11 cellular contexts compared by ENCODE assay signal in the genomic region with DNA sequence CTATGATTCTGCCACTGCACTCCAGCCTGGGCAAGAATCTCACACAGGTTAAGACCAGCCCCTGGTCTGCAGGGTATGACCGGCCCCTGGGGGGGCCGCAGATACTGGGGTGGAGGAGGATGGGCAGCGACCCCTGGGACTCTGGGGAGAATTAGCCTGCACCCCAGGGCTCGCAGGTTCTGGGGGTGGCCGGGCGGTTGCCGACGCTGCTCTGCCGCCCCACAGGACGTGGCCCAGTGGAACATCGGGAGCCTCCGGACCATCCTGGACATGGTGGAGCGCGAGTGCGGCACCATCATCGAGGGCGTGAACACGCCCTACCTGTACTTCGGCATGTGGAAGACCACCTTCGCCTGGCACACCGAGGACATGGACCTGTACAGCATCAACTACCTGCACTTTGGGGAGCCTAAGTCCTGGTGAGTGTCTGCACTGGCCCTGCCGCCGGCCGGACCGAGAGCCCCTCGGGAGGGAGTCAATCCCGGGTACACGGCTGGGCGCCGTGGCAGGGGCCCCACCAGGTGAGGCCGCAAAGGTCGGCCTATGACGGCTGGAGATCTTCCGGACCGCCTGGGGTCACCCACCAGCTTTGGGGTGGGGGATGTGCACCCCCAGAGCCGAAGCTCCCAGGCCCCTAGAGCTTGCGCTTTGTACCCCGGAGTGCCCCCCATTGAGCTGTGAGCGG.
A peak's percentile ranks its signal among the peaks of the same experiment; 100 is the strongest.
DNase-seq lines count a peak whose midpoint lies in the region; ATAC-seq, FAIRE-seq and TF ChIP-seq lines count a peak whose summit lies in the region.
"Had no signal": no experiment of that assay in that cellular context is flagged by ENCODE, and none has a peak within 500 bp of the region (broad histone marks: within the 10 kb centered on the region; RNA-seq: fewer than 3 reads in every experiment).

No MANE protein-coding gene starts in this region.

- POLR2A ChIA-PET in PC-3 (lab: Charles Lee; ENCODE audit: unreplicated experiment), result no interaction called here
- POLR2A ChIA-PET in H1 (lab: Charles Lee; ENCODE audit: partially characterized antibody), result interaction anchor here (1.3 kb wide), 1 partner anchor 91 kb away, joined by 6 read pairs; no protein-coding TSS in a partner anchor

- no peak overlapping the region for H2BK20ac ChIP-seq in H1 (ENCODE audit: low read length)

- H3K27me3 ChIP-seq in PC-3 (ENCODE audit: low read length), result no peaks in the 10 kb centered on the region
- no peaks in the 10 kb centered on the region for H3K27me3 ChIP-seq in H1 (replicated peaks in 1 of 4; ENCODE audit: control insufficient read depth in 3 of 4, extremely low read depth in 1 of 4, insufficient read depth in 3 of 4, low read length in 3 of 4)
- H3K27me3 ChIP-seq in psoas muscle (ENCODE audit: insufficient read depth in 3 of 3, low read length in 2 of 3), result no peaks in the 10 kb centered on the region

- H3K4ac ChIP-seq in H1 (replicated peaks; ENCODE audit: insufficient read length, low read depth, low read length), result no peak overlapping the region

- BruUV-seq in PC-3 (replicated peaks; lab: Mats Ljungman, UMichigan), result no TSS peak

- H3K27ac ChIP-seq in 22Rv1, result peak overlapping the region; percentile 93
- peak overlapping the region; percentile 87 for H3K27ac ChIP-seq in PC-3 (ENCODE audit: low read length)
- no peak overlapping the region for H3K27ac ChIP-seq in H1 (ENCODE audit: low read depth, low read length)
- peak overlapping the region; percentile 66 for H3K27ac ChIP-seq in psoas muscle
- H3K27ac ChIP-seq: WERI-Rb-1 had no signal

- H2BK15ac ChIP-seq in H1 (ENCODE audit: low read length), result no peak overlapping the region

- H3K79me2 ChIP-seq in PC-3 (ENCODE audit: low read length), result peaks cover 11% of the 10 kb centered on the region
- peaks cover 0 to 6% of the 10 kb centered on the region in 2 experiments; a peak in 1 of 4 replicates for H3K79me2 ChIP-seq in H1 (ENCODE audit: control insufficient read depth in 1 of 2, insufficient read depth in 2 of 2, low read length in 2 of 2)

- no peak overlapping the region for H3K14ac ChIP-seq in H1 (ENCODE audit: insufficient read length)

- H3K9ac ChIP-seq in PC-3 (ENCODE audit: low read length) (peak overlapping the region; percentile 34), H1 (replicated peaks in 1 of 4; ENCODE audit: extremely low read depth in 1 of 4, low read depth in 3 of 4, low read length in 3 of 4) (no peak overlapping the region)

- TF ChIP-seq POLR2A in H1 (IDR thresholded peaks at IDR 0.05; ENCODE audit: control extremely low read depth in 1 of 2, low read depth in 2 of 2, low read length in 2 of 2), result no peak

- no peak overlapping the region for H2AK5ac ChIP-seq in H1 (ENCODE audit: low read depth, low read length)

- H2BK5ac ChIP-seq in H1 (ENCODE audit: low read depth, low read length), result no peak overlapping the region

- H3K4me3 ChIP-seq in PC-3 (ENCODE audit: low read length) (no peak overlapping the region), H1 (ENCODE audit: extremely low read depth in 1 of 4, insufficient read depth in 2 of 4, low read depth in 3 of 4, low read length in 4 of 4) (no peak overlapping the region), psoas muscle (no peak overlapping the region)

- H2AFZ ChIP-seq in PC-3 (ENCODE audit: low read length) (no peak overlapping the region), H1 (ENCODE audit: low read length) (no peak overlapping the region)

- intact Hi-C loops in PC-3 (cut with micrococcal nuclease) (loop anchor here (5.0 kb wide), 2 partner anchors 120 to 180 kb away; no protein-coding TSS in a partner anchor), psoas muscle (cut with DNase I) (loop anchor here in 1 of 2 donors (5.0 kb wide), 3 partner anchors 40 to 105 kb away; no protein-coding TSS in a partner anchor)

- no peak for TF ChIP-seq EP300 in H1 (IDR thresholded peaks at IDR 0.05; ENCODE audit: borderline replicate concordance in 1 of 2, low read depth in 2 of 2, low read length in 2 of 2)

- H4K8ac ChIP-seq in H1 (ENCODE audit: extremely low read depth, insufficient read depth, low read length), result peak overlapping the region; percentile 88; the same call in 1 of the 2 replicates

- 96% methylated on average over 37 of the region's 39 CpGs; no CpG with 5 or more reads in 1 of the 2 experiments for WGBS in H1 (ENCODE audit: extremely low coverage in 1 of 2, insufficient coverage in 1 of 2, insufficient read length in 1 of 2, insufficient replicate concordance in 2 of 2, low coverage in 1 of 2, low lambda C conversion rate in 2 of 2, missing lambda C conversion rate in 1 of 2), 2 experiments
- WGBS in psoas muscle, 3 donors, result 91 to 97% (median 93%) methylated on average over 39 of the region's 39 CpGs

- H3K79me1 ChIP-seq in H1 (ENCODE audit: low read depth, low read length), result no peaks in the 10 kb centered on the region

- H3K9me3 ChIP-seq in PC-3 (ENCODE audit: low read length), result no peaks in the 10 kb centered on the region
- H3K9me3 ChIP-seq in H1 (ENCODE audit: insufficient read depth in 2 of 2, low read depth in 1 of 2, low read length in 1 of 2), result no peaks in the 10 kb centered on the region
- no peaks in the 10 kb centered on the region for H3K9me3 ChIP-seq in psoas muscle

- no peaks in the 10 kb centered on the region for H3K9me2 ChIP-seq in PC-3 (replicated peaks; ENCODE audit: low read length)

- H4K91ac ChIP-seq in H1 (replicated peaks; ENCODE audit: insufficient read length, low read length), result no peak overlapping the region

- H3K4me1 ChIP-seq in PC-3 (ENCODE audit: insufficient read depth, low read length) (peaks cover 48% of the 10 kb centered on the region), H1 (replicated peaks in 1 of 4; ENCODE audit: control insufficient read depth in 3 of 4, insufficient read depth in 4 of 4, low read length in 3 of 4) (peaks cover 0 to 8% (median 2%) of the 10 kb centered on the region in 4 experiments; a peak in 5 of 7 replicates), psoas muscle (peaks cover 39% of the 10 kb centered on the region)

- H4K20me1 ChIP-seq in PC-3 (ENCODE audit: low read length) (no peaks in the 10 kb centered on the region), H1 (replicated peaks in 1 of 2; ENCODE audit: control insufficient read depth in 1 of 2, insufficient read depth in 2 of 2, low read length in 2 of 2) (peaks cover 2 to 10% of the 10 kb centered on the region in 2 experiments)

- H2BK12ac ChIP-seq in H1 (ENCODE audit: low read depth, low read length), result no peak overlapping the region

- no peak overlapping the region for H4K5ac ChIP-seq in H1 (ENCODE audit: insufficient read length, low read depth, low read length)

- CTCF ChIA-PET in PC-3 (lab: Charles Lee), result interaction anchor here (1.4 kb wide), 1 partner anchor 330 kb away, joined by 5 read pairs; no protein-coding TSS in a partner anchor
- CTCF ChIA-PET in H1 (lab: Charles Lee; ENCODE audit: partially characterized antibody), result interaction anchor here (0.6 to 8.4 kb wide), 22 partner anchors 11 to 886 kb away, joined by 3 to 97 read pairs (median 6); no protein-coding TSS in a partner anchor

- H3K36me3 ChIP-seq in PC-3 (ENCODE audit: low read depth, low read length) (peaks cover 6% of the 10 kb centered on the region; the same call in 1 of the 2 replicates), H1 (ENCODE audit: control insufficient read depth in 2 of 4, insufficient read depth in 4 of 4, low read length in 3 of 4) (peaks cover 0 to 4% (median 3%) of the 10 kb centered on the region in 4 experiments; a peak in 4 of 8 replicates), psoas muscle (ENCODE audit: insufficient read depth in 1 of 2, low read depth in 1 of 2) (peaks cover 0 to 23% of the 10 kb centered on the region in 2 donors)

- no peak for FAIRE-seq in H1 (lab: Jason Lieb, UNC)
- FAIRE-seq in urothelium cell line (lab: Jason Lieb, UNC), result no peak
- FAIRE-seq: frontal cortex, small intestine had no signal

- H3F3A ChIP-seq in PC-3 (ENCODE audit: low read length, unreplicated experiment), result peaks cover 19% of the 10 kb centered on the region

- no peaks in the 10 kb centered on the region for H3K23me2 ChIP-seq in H1 (ENCODE audit: low read depth, low read length)

- no peak overlapping the region for H3K23ac ChIP-seq in H1 (ENCODE audit: insufficient read length)

- no peak for TF ChIP-seq CTCF in 22Rv1 (IDR thresholded peaks at IDR 0.05)
- TF ChIP-seq CTCF in PC-3 (conservative IDR thresholded peaks at IDR 0.05; ENCODE audit: low read depth, low read length), result no peak
- TF ChIP-seq CTCF in H1 (IDR thresholded peaks at IDR 0.05; ENCODE audit: control extremely low read depth in 1 of 3, insufficient read depth in 1 of 3, low read depth in 1 of 3, low read length in 3 of 3), result no peak
- TF ChIP-seq CTCF in psoas muscle (IDR thresholded peaks at IDR 0.05), result no peak

- ATAC-seq in PC-3 (no peak), psoas muscle (peak in 1 of 4 donors; percentile 3), HG02840 (IDR thresholded peaks at IDR 0.05; ENCODE audit: low FRiP score, unreplicated experiment) (no peak), GM19395 (IDR thresholded peaks at IDR 0.05; ENCODE audit: unreplicated experiment) (no peak)

- DNase-seq in PC-3 (no peak), H1 (ENCODE audit: low read depth in 1 of 2, low spot score in 2 of 2) (no peak), psoas muscle (no peak), iPS-NIHi7 (ENCODE audit: extremely low spot score) (no peak), urothelium cell line (ENCODE audit: low spot score) (no peak)

- TF ChIP-seq RAD21 in H1 (IDR thresholded peaks at IDR 0.05 in 1 of 2, conservative IDR thresholded peaks at IDR 0.05 in 1 of 2; ENCODE audit: low read depth in 2 of 2, low read length in 2 of 2), result no peak

- H3K4me2 ChIP-seq in PC-3 (ENCODE audit: low read length), result peak overlapping the region; percentile 83
- no peak overlapping the region for H3K4me2 ChIP-seq in H1 (ENCODE audit: insufficient read depth in 1 of 2, low read depth in 2 of 2, low read length in 2 of 2)

- no peak overlapping the region for H3K18ac ChIP-seq in H1 (ENCODE audit: extremely low read depth, low read length)

- no peak overlapping the region for H2BK120ac ChIP-seq in H1 (replicated peaks; ENCODE audit: low read depth, low read length)

- no peak overlapping the region for H3K56ac ChIP-seq in H1 (replicated peaks; ENCODE audit: insufficient read length, low read depth, low read length)

TF ChIP-seq in H1, 55 proteins besides CTCF, POLR2A, EP300 and RAD21 (continues in another document):
- TF ChIP-seq HDAC6 (IDR thresholded peaks at IDR 0.05; ENCODE audit: low read depth, low read length) (no peak), SAP30 (IDR thresholded peaks at IDR 0.05; ENCODE audit: insufficient read depth, insufficient replicate concordance, low read length) (no peak), ASH2L (IDR thresholded peaks at IDR 0.05; ENCODE audit: low read length) (no peak), TAF7 (optimal IDR thresholded peaks at IDR 0.05; ENCODE audit: borderline replicate concordance, low read depth, low read length) (no peak), JUN (IDR thresholded peaks at IDR 0.05; ENCODE audit: low read depth, low read length) (no peak), PHF8 (conservative IDR thresholded peaks at IDR 0.05; ENCODE audit: low read depth, low read length) (no peak)
- TF ChIP-seq, protein P1, sequence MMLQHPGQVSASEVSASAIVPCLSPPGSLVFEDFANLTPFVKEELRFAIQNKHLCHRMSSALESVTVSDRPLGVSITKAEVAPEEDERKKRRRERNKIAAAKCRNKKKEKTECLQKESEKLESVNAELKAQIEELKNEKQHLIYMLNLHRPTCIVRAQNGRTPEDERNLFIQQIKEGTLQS (IDR thresholded peaks at IDR 0.05; ENCODE audit: insufficient read depth, low read depth, low read length), result no peak
